Comparison of ENCODE assay signal across 10 cellular contexts in genomic region chr2:113212245-113213060, GRCh38. TPM values are rescaled to one million over a fixed set of nuclear protein-coding genes. Genes with fewer than 3 reads are reported as not detected.
DNase-seq lines count a peak whose midpoint lies in the region; ATAC-seq and TF ChIP-seq lines count a peak whose summit lies in the region.
"Had no signal": no experiment of that assay in that cellular context is flagged by ENCODE, and none has a peak within 500 bp of the region (broad histone marks: within the 10 kb centered on the region; RNA-seq: fewer than 3 reads in every experiment).

No MANE protein-coding gene starts in this region.

- peak overlapping the region; percentile 37 for H3K9ac ChIP-seq in mucosa of stomach (ENCODE audit: low read length)

- H3K4me3 ChIP-seq in mucosa of stomach (ENCODE audit: low read length) = no peak overlapping the region
- H3K4me3 ChIP-seq in upper lobe of left lung = peak overlapping the region in 1 of 4 donors; percentile 2

- ATAC-seq in upper lobe of left lung (ENCODE audit: low FRiP score in 2 of 2) = peak in 1 of 2 donors; percentile 77
- ATAC-seq: activated CD4-positive, alpha-beta T cell treated with anti-CD3 and anti-CD28 coated beads for 36 hours had no signal

- H3K36me3 ChIP-seq in mucosa of stomach (ENCODE audit: control insufficient read depth, insufficient read depth, low read length) (no peaks in the 10 kb centered on the region), upper lobe of left lung (no peaks in the 10 kb centered on the region)
- H3K36me3 ChIP-seq: neutrophil had no signal

- no peaks in the 10 kb centered on the region for H3K9me3 Mint-ChIP-seq in endothelial cell (ENCODE audit: unreplicated experiment)

- DNase-seq in NCI-H748 (lab: John Stamatoyannopoulos, UW; ENCODE audit: unreplicated experiment) = peak; percentile 41
- no peak for DNase-seq in NCI-H748 treated with DMSO at 0.1 percent for 48 hours (lab: John Stamatoyannopoulos, UW)
- DNase-seq in endothelial cell (ENCODE audit: low spot score) = no peak
- peak in 1 of 2 donors; percentile 84 for DNase-seq in upper lobe of left lung
- no peak for DNase-seq in G401 (ENCODE audit: low spot score)
- DNase-seq in NCI-H1436 (lab: John Stamatoyannopoulos, UW) = no peak
- no peak for DNase-seq in NCI-H774 (lab: John Stamatoyannopoulos, UW)
- DNase-seq: activated CD4-positive, alpha-beta T cell treated with anti-CD3 and anti-CD28 coated beads for 36 hours had no signal

- in situ Hi-C loops in G401 (cut with HindIII; ENCODE audit: low sequenced_read_pairs) = no loop called here

- 32 to 42% methylated on average over 22 to 26 of the region's 26 CpGs for WGBS in upper lobe of left lung, 2 donors

- H3K4me3 Mint-ChIP-seq in endothelial cell (ENCODE audit: unreplicated experiment) = no peak overlapping the region
- H3K4me3 Mint-ChIP-seq: activated CD4-positive, alpha-beta T cell treated with anti-CD3 and anti-CD28 coated beads for 36 hours had no signal

- peak overlapping the region; percentile 13 to 70 (median 50) for H3K27ac ChIP-seq in upper lobe of left lung
- H3K27ac ChIP-seq: neutrophil had no signal

- peak in 1 of 4 donors; percentile 37 for TF ChIP-seq POLR2A in upper lobe of left lung (IDR thresholded peaks at IDR 0.05)

- H3K9me3 ChIP-seq in mucosa of stomach (ENCODE audit: control insufficient read depth, low read length) (no peaks in the 10 kb centered on the region), upper lobe of left lung (no peaks in the 10 kb centered on the region)
- H3K9me3 ChIP-seq: neutrophil had no signal

- H3K27ac Mint-ChIP-seq in endothelial cell (ENCODE audit: unreplicated experiment) = peak overlapping the region; percentile 84
- H3K27ac Mint-ChIP-seq: activated CD4-positive, alpha-beta T cell treated with anti-CD3 and anti-CD28 coated beads for 36 hours had no signal

- no peaks in the 10 kb centered on the region for H3K27me3 ChIP-seq in mucosa of stomach (ENCODE audit: control insufficient read depth, insufficient read depth, low read length)
- no peaks in the 10 kb centered on the region for H3K27me3 ChIP-seq in upper lobe of left lung

- no peak for TF ChIP-seq EP300 in upper lobe of left lung (IDR thresholded peaks at IDR 0.05)

- peaks cover 24% of the 10 kb centered on the region for H3K4me1 Mint-ChIP-seq in endothelial cell (ENCODE audit: unreplicated experiment)

- H3K36me3 Mint-ChIP-seq in endothelial cell (ENCODE audit: low read depth, unreplicated experiment) = no peaks in the 10 kb centered on the region

- peaks cover 12% of the 10 kb centered on the region for H3K27me3 Mint-ChIP-seq in endothelial cell (ENCODE audit: unreplicated experiment)
- H3K27me3 Mint-ChIP-seq: activated CD4-positive, alpha-beta T cell treated with anti-CD3 and anti-CD28 coated beads for 36 hours had no signal

- H3K4me1 ChIP-seq in mucosa of stomach (ENCODE audit: control insufficient read depth, insufficient read depth, low read length) (peaks cover 26% of the 10 kb centered on the region), upper lobe of left lung (peaks cover 21 to 29% (median 24%) of the 10 kb centered on the region in 4 donors)

- TF ChIP-seq CTCF in endothelial cell (IDR thresholded peaks at IDR 0.05; ENCODE audit: unreplicated experiment) (no peak), upper lobe of left lung (IDR thresholded peaks at IDR 0.05) (no peak)

RNA-seq across cellular contexts. Expression of gene PSD4, which starts 38.7 kb away (rescaled TPM):
- total RNA-seq in endothelial cell (ENCODE audit: unreplicated experiment) (1.9 TPM), upper lobe of left lung (100 to 1,000 TPM in 1 of 6 donors, 10 to 100 TPM in 5; 44.0 to 101 (median 60.4) TPM)
- 0.25 TPM in 1 of 2 replicates, not detected in the other for total RNA-seq in G401 (2014; rRNA removed; shearing (Covaris generic))

Comparison
In these comparisons a context has a peak if more than half of its experiments do, and no peak if none do; other contexts are left out.
1. RNA of gene PSD4, which starts 38.7 kb away (total RNA-seq): 44.0 to 101 TPM in upper lobe of left lung; 1.9 TPM in endothelial cell (single experiment) and 0.25 TPM in G401; every median in the first group is over 10 times any median in the second.